ENCODE assay signal across 1 cellular context in the genomic region with DNA sequence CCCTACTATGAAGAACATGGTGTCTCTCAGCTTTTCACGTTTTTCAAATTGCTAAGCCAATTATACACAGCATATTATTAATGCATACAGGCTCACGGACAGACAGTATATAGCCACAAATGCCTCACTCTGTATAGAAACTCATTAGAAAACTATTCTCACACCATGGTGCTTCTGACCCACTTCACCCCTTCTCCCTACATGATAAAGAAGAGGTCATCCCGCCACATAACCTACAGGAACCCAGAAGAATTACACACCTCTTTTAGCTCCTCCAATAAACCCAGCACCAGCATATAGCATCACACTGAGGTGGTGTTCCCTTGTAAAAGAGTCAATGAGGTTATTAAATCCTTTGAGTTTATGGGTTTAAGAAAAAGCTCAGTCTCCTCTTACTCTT.
TF ChIP-seq lines count a peak whose summit lies in the region.

No MANE protein-coding gene starts in this region.

TF ChIP-seq in WTC11, 78 proteins besides CTCF, POLR2A, EP300 and RAD21 (continued from another document):
- TF ChIP-seq, protein P1, sequence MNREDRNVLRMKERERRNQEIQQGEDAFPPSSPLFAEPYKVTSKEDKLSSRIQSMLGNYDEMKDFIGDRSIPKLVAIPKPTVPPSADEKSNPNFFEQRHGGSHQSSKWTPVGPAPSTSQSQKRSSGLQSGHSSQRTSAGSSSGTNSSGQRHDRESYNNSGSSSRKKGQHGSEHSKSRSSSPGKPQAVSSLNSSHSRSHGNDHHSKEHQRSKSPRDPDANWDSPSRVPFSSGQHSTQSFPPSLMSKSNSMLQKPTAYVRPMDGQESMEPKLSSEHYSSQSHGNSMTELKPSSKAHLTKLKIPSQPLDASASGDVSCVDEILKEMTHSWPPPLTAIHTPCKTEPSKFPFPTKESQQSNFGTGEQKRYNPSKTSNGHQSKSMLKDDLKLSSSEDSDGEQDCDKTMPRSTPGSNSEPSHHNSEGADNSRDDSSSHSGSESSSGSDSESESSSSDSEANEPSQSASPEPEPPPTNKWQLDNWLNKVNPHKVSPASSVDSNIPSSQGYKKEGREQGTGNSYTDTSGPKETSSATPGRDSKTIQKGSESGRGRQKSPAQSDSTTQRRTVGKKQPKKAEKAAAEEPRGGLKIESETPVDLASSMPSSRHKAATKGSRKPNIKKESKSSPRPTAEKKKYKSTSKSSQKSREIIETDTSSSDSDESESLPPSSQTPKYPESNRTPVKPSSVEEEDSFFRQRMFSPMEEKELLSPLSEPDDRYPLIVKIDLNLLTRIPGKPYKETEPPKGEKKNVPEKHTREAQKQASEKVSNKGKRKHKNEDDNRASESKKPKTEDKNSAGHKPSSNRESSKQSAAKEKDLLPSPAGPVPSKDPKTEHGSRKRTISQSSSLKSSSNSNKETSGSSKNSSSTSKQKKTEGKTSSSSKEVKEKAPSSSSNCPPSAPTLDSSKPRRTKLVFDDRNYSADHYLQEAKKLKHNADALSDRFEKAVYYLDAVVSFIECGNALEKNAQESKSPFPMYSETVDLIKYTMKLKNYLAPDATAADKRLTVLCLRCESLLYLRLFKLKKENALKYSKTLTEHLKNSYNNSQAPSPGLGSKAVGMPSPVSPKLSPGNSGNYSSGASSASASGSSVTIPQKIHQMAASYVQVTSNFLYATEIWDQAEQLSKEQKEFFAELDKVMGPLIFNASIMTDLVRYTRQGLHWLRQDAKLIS (CRISPR knock-in tag; IDR thresholded peaks at IDR 0.05; ENCODE audit: borderline replicate concordance), result no peak
- TF ChIP-seq KAT7 (CRISPR knock-in tag; IDR thresholded peaks at IDR 0.05; ENCODE audit: borderline replicate concordance) (no peak), GABPB1 (CRISPR knock-in tag; IDR thresholded peaks at IDR 0.05) (no peak), FOXJ3 (CRISPR knock-in tag; IDR thresholded peaks at IDR 0.05; ENCODE audit: borderline replicate concordance) (no peak), SMAD3 (CRISPR knock-in tag; IDR thresholded peaks at IDR 0.05; ENCODE audit: borderline replicate concordance) (no peak), ELF4 (CRISPR knock-in tag; IDR thresholded peaks at IDR 0.05; ENCODE audit: low read depth) (no peak), FOXP1 (CRISPR knock-in tag; IDR thresholded peaks at IDR 0.05; ENCODE audit: borderline replicate concordance) (no peak), ZNF232 (CRISPR knock-in tag; IDR thresholded peaks at IDR 0.05) (no peak), NR3C1 (CRISPR knock-in tag; conservative IDR thresholded peaks at IDR 0.05; ENCODE audit: low read depth) (no peak), ZNF317 (CRISPR knock-in tag; IDR thresholded peaks at IDR 0.05; ENCODE audit: borderline replicate concordance, low read depth) (no peak)
- TF ChIP-seq, protein P2, sequence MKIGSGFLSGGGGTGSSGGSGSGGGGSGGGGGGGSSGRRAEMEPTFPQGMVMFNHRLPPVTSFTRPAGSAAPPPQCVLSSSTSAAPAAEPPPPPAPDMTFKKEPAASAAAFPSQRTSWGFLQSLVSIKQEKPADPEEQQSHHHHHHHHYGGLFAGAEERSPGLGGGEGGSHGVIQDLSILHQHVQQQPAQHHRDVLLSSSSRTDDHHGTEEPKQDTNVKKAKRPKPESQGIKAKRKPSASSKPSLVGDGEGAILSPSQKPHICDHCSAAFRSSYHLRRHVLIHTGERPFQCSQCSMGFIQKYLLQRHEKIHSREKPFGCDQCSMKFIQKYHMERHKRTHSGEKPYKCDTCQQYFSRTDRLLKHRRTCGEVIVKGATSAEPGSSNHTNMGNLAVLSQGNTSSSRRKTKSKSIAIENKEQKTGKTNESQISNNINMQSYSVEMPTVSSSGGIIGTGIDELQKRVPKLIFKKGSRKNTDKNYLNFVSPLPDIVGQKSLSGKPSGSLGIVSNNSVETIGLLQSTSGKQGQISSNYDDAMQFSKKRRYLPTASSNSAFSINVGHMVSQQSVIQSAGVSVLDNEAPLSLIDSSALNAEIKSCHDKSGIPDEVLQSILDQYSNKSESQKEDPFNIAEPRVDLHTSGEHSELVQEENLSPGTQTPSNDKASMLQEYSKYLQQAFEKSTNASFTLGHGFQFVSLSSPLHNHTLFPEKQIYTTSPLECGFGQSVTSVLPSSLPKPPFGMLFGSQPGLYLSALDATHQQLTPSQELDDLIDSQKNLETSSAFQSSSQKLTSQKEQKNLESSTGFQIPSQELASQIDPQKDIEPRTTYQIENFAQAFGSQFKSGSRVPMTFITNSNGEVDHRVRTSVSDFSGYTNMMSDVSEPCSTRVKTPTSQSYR (CRISPR knock-in tag; IDR thresholded peaks at IDR 0.05), result no peak
